In genomic region chr14:102304611-102305506, GRCh38 we compare ENCODE assay signal across 8 cellular contexts. TPM values are rescaled to one million over a fixed set of nuclear protein-coding genes. Genes with fewer than 3 reads are reported as not detected.
A peak's percentile ranks its signal among the peaks of the same experiment; 100 is the strongest.
DNase-seq lines count a peak whose midpoint lies in the region; ATAC-seq and TF ChIP-seq lines count a peak whose summit lies in the region.

Gene MOK (minus strand): TSS chr14:102305164. CDS start chr14:102304968, 196 bp downstream.

- peak within 1 kb of the TSS; percentile 84 for H3K27ac Mint-ChIP-seq in dendritic cell treated with granulocyte-macrophage colony-stimulating factor and Interleukin-4, amounts not matched to agents 40 ng/mL and 50 ng/mL, for 4 days

- H3K9me3 Mint-ChIP-seq in dendritic cell treated with granulocyte-macrophage colony-stimulating factor and Interleukin-4, amounts not matched to agents 40 ng/mL and 50 ng/mL, for 4 days: no peaks in the 10 kb centered on the region

- H3K27me3 Mint-ChIP-seq in dendritic cell treated with granulocyte-macrophage colony-stimulating factor and Interleukin-4, amounts not matched to agents 40 ng/mL and 50 ng/mL, for 4 days: peaks cover 2% of the 10 kb centered on the region

- H3K4me3 ChIP-seq in left lung: peak within 1 kb of the TSS; percentile 79 to 81

- H3K4me1 Mint-ChIP-seq in dendritic cell treated with granulocyte-macrophage colony-stimulating factor and Interleukin-4, amounts not matched to agents 40 ng/mL and 50 ng/mL, for 4 days (ENCODE audit: low read depth): peaks cover 12% of the 10 kb centered on the region

- no peaks in the 10 kb centered on the region for H3K36me3 ChIP-seq in left lung

- no peaks in the 10 kb centered on the region for H3K27me3 ChIP-seq in left lung

- ATAC-seq in GM19438 (IDR thresholded peaks at IDR 0.05; ENCODE audit: low read depth, unreplicated experiment) (peak; percentile 89), HG03565 (IDR thresholded peaks at IDR 0.05; ENCODE audit: unreplicated experiment) (peak; percentile 87), left lung (peak; percentile 98)

- peak within 1 kb of the TSS; percentile 94 for H3K4me3 Mint-ChIP-seq in dendritic cell treated with granulocyte-macrophage colony-stimulating factor and Interleukin-4, amounts not matched to agents 40 ng/mL and 50 ng/mL, for 4 days

- peaks cover 7% of the 10 kb centered on the region for H3K36me3 Mint-ChIP-seq in dendritic cell treated with granulocyte-macrophage colony-stimulating factor and Interleukin-4, amounts not matched to agents 40 ng/mL and 50 ng/mL, for 4 days (ENCODE audit: low read depth)

- peaks cover 3 to 10% of the 10 kb centered on the region in 2 donors for H3K4me1 ChIP-seq in left lung

- H3K27ac ChIP-seq in left lung: peak within 1 kb of the TSS; percentile 43 to 88

- no peaks in the 10 kb centered on the region for H3K9me3 ChIP-seq in left lung

- no peak for TF ChIP-seq CTCF in left lung (IDR thresholded peaks at IDR 0.05)

- intact Hi-C loops in dendritic cell treated with granulocyte-macrophage colony-stimulating factor and Interleukin-4, amounts not matched to agents 40 ng/mL and 50 ng/mL, for 4 days (cut with micrococcal nuclease): no loop called here
- intact Hi-C loops in left lung (cut with DNase I): no loop called here

- DNase-seq in C1 segment of cervical spinal cord (lab: John Stamatoyannopoulos, UW) (peak; percentile 57 to 98 (median 94)), NCI-H748 treated with DMSO at 0.1 percent for 48 hours (lab: John Stamatoyannopoulos, UW) (peak; percentile 98), left lung (peak; percentile 96 to 98)
- DNase-seq in activated CD4-positive, alpha-beta T cell treated with anti-CD3 and anti-CD28 coated beads, Interleukin-2, amount 50 U/mL, for 4 hours: peak; percentile 92 to 94
- DNase-seq in stimulated activated CD4-positive, alpha-beta T cell treated with anti-CD3 and anti-CD28 coated beads, Interleukin-2, amount 100 ng/mL, for 4 hours (ENCODE audit: low read depth): peak; percentile 92

RNA-seq across cellular contexts. Expression of gene MOK, which starts in this region (rescaled TPM):
- total RNA-seq in left lung: 10 to 100 TPM in 1 of 2 donors, 1 to 10 TPM in 1; 8.7 to 10.1 TPM

Comparison
In these comparisons a context has a peak if more than half of its experiments do, and no peak if none do; other contexts are left out.
1. Peak in every context shown above with its lines: DNase-seq, ATAC-seq, H3K4me3 ChIP-seq and H3K27ac ChIP-seq.